17 cellular contexts compared by ENCODE assay signal in the genomic region with DNA sequence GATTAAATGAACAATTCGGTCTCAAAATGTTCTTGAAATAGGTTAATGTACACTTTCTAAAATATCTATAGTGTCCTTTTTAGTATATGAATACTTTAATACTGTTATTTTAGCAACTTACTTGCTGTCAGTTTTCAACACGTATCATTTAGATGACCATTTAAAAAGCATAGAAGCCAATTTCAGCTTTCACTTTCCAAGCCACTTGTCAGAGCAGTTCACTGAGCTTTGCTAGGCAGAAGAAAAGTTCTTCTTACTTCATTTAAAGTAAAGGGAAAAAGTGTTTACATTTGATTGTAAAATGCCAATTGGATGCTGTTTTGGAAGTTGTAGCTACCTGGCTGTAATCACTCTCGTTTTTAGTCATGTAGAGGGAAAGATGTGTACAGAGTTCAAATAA.
DNase-seq lines count a peak whose midpoint lies in the region; ATAC-seq and TF ChIP-seq lines count a peak whose summit lies in the region.
"Had no signal": no experiment of that assay in that cellular context is flagged by ENCODE, and none has a peak within 500 bp of the region (broad histone marks: within the 10 kb centered on the region; RNA-seq: fewer than 3 reads in every experiment).

No MANE protein-coding gene starts in this region.

- DNase-seq in GM12865 (ENCODE audit: low read depth), result peak; percentile 26
- peak; percentile 59 for DNase-seq in OCI-M1 (lab: John Stamatoyannopoulos, UW)
- DNase-seq in left lobe of liver (ENCODE audit: low spot score), result no peak
- no peak for DNase-seq in smooth muscle cell (lab: John Stamatoyannopoulos, UW; ENCODE audit: unreplicated experiment)
- no peak for DNase-seq in NCI-H526 (lab: John Stamatoyannopoulos, UW)
- DNase-seq in ascending aorta (ENCODE audit: low spot score in 2 of 2), result no peak
- DNase-seq: AML-193; DMS79; IMR-90; Kasumi-1; NCI-H1105; NCI-H1694; NCI-H524; NK-92 treated with Interleukin-12 subunit alpha and Interleukin-12 subunit beta, amount 100 ng/mL, for 24 hours; RPMI8226; SIG-M5 had no signal

- no peak overlapping the region for H3K4me2 ChIP-seq in smooth muscle cell

- WGBS in smooth muscle cell (ENCODE audit: low lambda C conversion rate), result 80% methylated on average over 3 of the region's 3 CpGs

- H3K4me3 ChIP-seq in GM12865 (ENCODE audit: low read depth, low read length), result peak overlapping the region; percentile 23
- peak overlapping the region; percentile 1 for H3K4me3 ChIP-seq in smooth muscle cell
- no peak overlapping the region for H3K4me3 ChIP-seq in ascending aorta

- no peak overlapping the region for H3K9ac ChIP-seq in smooth muscle cell (ENCODE audit: low read depth)

- no peaks in the 10 kb centered on the region for H4K20me1 ChIP-seq in smooth muscle cell (ENCODE audit: low read depth)

- no peak for TF ChIP-seq CTCF in GM12865 (IDR thresholded peaks at IDR 0.05; ENCODE audit: insufficient read depth, low read depth, low read length, missing control alignments)
- TF ChIP-seq CTCF in smooth muscle cell (IDR thresholded peaks at IDR 0.05; ENCODE audit: borderline replicate concordance, insufficient read depth, poor library complexity, severe bottlenecking), result no peak
- TF ChIP-seq CTCF in ascending aorta (IDR thresholded peaks at IDR 0.05), result no peak

- intact Hi-C loops in ascending aorta (cut with DNase I), result no loop called here

- H3K27me3 ChIP-seq in smooth muscle cell (ENCODE audit: low read depth), result no peaks in the 10 kb centered on the region
- no peaks in the 10 kb centered on the region for H3K27me3 ChIP-seq in ascending aorta

- H3K79me2 ChIP-seq in smooth muscle cell (ENCODE audit: low read depth), result no peaks in the 10 kb centered on the region

- H2AFZ ChIP-seq in smooth muscle cell (ENCODE audit: low read depth), result no peak overlapping the region

- no peaks in the 10 kb centered on the region for H3K9me3 ChIP-seq in smooth muscle cell (replicated peaks; ENCODE audit: low read depth)
- H3K9me3 ChIP-seq in ascending aorta, result no peaks in the 10 kb centered on the region

- H3K4me1 ChIP-seq in smooth muscle cell (ENCODE audit: low read depth) (no peaks in the 10 kb centered on the region), ascending aorta (no peaks in the 10 kb centered on the region)

- H3F3A ChIP-seq in smooth muscle cell (ENCODE audit: low read depth), result no peaks in the 10 kb centered on the region

- ATAC-seq in left lobe of liver (peak; percentile 60), GM18861 (IDR thresholded peaks at IDR 0.05; ENCODE audit: unreplicated experiment) (no peak)

- H3K27ac ChIP-seq in smooth muscle cell (ENCODE audit: low read depth), result no peak overlapping the region
- no peak overlapping the region for H3K27ac ChIP-seq in ascending aorta

- no peaks in the 10 kb centered on the region for H3K36me3 ChIP-seq in smooth muscle cell (ENCODE audit: low read depth)
- no peaks in the 10 kb centered on the region for H3K36me3 ChIP-seq in ascending aorta

Comparison
In these comparisons a context has a peak if more than half of its experiments do, and no peak if none do; other contexts are left out.
1. DNase-seq: peak in GM12865 (single experiment) and OCI-M1 (single experiment); none in left lobe of liver (single experiment), smooth muscle cell (single experiment), NCI-H526 (0 of 2) and ascending aorta (0 of 2).
2. H3K4me3 ChIP-seq: peak in GM12865 (single experiment) and smooth muscle cell (single experiment); none in ascending aorta (0 of 2).